In genomic region chr10:80660736-80661135, GRCh38 we compare ENCODE assay signal across 2 cellular contexts.
TF ChIP-seq lines count a peak whose summit lies in the region.

No MANE protein-coding gene starts in this region.

TF ChIP-seq in GM23338, 12 proteins besides CTCF, POLR2A, EP300 and RAD21 (continued from another document):
- no peak for TF ChIP-seq ZNF462 (CRISPR knock-in tag; IDR thresholded peaks at IDR 0.05)

TF ChIP-seq in SK-N-SH treated with all-trans-retinoic acid at 6 μM for 48 hours, 23 proteins besides CTCF, POLR2A, EP300 and RAD21 (continued from another document):
- TF ChIP-seq CREB5 (CRISPR knock-in tag; IDR thresholded peaks at IDR 0.05; ENCODE audit: low read depth) (no peak), ZNF8 (CRISPR knock-in tag; IDR thresholded peaks at IDR 0.05) (no peak), ZNF70 (CRISPR knock-in tag; IDR thresholded peaks at IDR 0.05) (no peak), TOX (CRISPR knock-in tag; IDR thresholded peaks at IDR 0.05; ENCODE audit: borderline replicate concordance) (no peak), TSHZ2 (CRISPR knock-in tag; IDR thresholded peaks at IDR 0.05) (no peak), CSDC2 (CRISPR knock-in tag; IDR thresholded peaks at IDR 0.05) (no peak)
